2 cellular contexts compared by ENCODE assay signal in the genomic region with DNA sequence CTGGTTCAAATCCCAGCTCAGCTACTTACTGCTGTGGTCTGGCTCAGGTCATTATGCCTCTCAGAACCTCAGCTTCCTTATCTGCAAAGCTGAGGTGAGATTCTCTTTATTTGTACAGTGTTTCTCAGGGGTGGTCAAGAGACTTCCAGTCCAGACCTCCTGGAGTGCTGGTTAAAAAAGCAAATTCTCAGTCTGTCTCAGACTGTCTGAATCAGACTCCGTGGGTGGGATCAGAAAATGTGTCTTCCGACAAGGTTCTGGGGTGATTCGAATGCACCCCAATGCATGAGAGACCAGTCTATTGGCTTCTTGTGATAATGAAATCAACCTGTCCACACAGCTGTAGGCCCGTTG.
TF ChIP-seq lines count a peak whose summit lies in the region.

No MANE protein-coding gene starts in this region.

TF ChIP-seq in A549, 52 proteins besides CTCF, POLR2A, EP300 and RAD21 (continued from another document):
- TF ChIP-seq ESRRA (IDR thresholded peaks at IDR 0.05; ENCODE audit: borderline replicate concordance, low read length) (no peak), NFE2L2 (conservative IDR thresholded peaks at IDR 0.05; ENCODE audit: low read length) (no peak), KDM5A (IDR thresholded peaks at IDR 0.05) (no peak), FOSL2 (IDR thresholded peaks at IDR 0.05) (no peak), FOSL2 (CRISPR knock-in tag; IDR thresholded peaks at IDR 0.05) (no peak), HMGXB4 (CRISPR knock-in tag; IDR thresholded peaks at IDR 0.05; ENCODE audit: borderline replicate concordance) (no peak), CBX2 (IDR thresholded peaks at IDR 0.05; ENCODE audit: borderline replicate concordance, low read depth) (no peak), PHF8 (IDR thresholded peaks at IDR 0.05; ENCODE audit: borderline replicate concordance, low read depth) (no peak), EHF (CRISPR knock-in tag; IDR thresholded peaks at IDR 0.05) (no peak), MAX (IDR thresholded peaks at IDR 0.05) (no peak), PBX3 (IDR thresholded peaks at IDR 0.05) (no peak), CHD2 (IDR thresholded peaks at IDR 0.05; ENCODE audit: low read length, partially characterized antibody) (no peak)
- TF ChIP-seq, protein P1, sequence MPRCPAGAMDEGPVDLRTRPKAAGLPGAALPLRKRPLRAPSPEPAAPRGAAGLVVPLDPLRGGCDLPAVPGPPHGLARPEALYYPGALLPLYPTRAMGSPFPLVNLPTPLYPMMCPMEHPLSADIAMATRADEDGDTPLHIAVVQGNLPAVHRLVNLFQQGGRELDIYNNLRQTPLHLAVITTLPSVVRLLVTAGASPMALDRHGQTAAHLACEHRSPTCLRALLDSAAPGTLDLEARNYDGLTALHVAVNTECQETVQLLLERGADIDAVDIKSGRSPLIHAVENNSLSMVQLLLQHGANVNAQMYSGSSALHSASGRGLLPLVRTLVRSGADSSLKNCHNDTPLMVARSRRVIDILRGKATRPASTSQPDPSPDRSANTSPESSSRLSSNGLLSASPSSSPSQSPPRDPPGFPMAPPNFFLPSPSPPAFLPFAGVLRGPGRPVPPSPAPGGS (IDR thresholded peaks at IDR 0.05) = no peak
- TF ChIP-seq, protein P2, sequence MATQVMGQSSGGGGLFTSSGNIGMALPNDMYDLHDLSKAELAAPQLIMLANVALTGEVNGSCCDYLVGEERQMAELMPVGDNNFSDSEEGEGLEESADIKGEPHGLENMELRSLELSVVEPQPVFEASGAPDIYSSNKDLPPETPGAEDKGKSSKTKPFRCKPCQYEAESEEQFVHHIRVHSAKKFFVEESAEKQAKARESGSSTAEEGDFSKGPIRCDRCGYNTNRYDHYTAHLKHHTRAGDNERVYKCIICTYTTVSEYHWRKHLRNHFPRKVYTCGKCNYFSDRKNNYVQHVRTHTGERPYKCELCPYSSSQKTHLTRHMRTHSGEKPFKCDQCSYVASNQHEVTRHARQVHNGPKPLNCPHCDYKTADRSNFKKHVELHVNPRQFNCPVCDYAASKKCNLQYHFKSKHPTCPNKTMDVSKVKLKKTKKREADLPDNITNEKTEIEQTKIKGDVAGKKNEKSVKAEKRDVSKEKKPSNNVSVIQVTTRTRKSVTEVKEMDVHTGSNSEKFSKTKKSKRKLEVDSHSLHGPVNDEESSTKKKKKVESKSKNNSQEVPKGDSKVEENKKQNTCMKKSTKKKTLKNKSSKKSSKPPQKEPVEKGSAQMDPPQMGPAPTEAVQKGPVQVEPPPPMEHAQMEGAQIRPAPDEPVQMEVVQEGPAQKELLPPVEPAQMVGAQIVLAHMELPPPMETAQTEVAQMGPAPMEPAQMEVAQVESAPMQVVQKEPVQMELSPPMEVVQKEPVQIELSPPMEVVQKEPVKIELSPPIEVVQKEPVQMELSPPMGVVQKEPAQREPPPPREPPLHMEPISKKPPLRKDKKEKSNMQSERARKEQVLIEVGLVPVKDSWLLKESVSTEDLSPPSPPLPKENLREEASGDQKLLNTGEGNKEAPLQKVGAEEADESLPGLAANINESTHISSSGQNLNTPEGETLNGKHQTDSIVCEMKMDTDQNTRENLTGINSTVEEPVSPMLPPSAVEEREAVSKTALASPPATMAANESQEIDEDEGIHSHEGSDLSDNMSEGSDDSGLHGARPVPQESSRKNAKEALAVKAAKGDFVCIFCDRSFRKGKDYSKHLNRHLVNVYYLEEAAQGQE (IDR thresholded peaks at IDR 0.05) = no peak

TF ChIP-seq in IMR-90, 13 proteins besides CTCF, POLR2A, EP300 and RAD21 (continued from another document):
- no peak for TF ChIP-seq SMC3 (IDR thresholded peaks at IDR 0.05; ENCODE audit: low read depth, low read length)
- TF ChIP-seq MAFK (IDR thresholded peaks at IDR 0.05; ENCODE audit: low read depth, low read length) = no peak
- TF ChIP-seq MXI1 (IDR thresholded peaks at IDR 0.05; ENCODE audit: borderline replicate concordance, low read depth, low read length) = no peak
- no peak for TF ChIP-seq RFX5 (IDR thresholded peaks at IDR 0.05; ENCODE audit: low read depth, low read length)
- no peak for TF ChIP-seq MAZ (IDR thresholded peaks at IDR 0.05; ENCODE audit: borderline replicate concordance, low read depth, low read length)
- TF ChIP-seq BHLHE40 (IDR thresholded peaks at IDR 0.05; ENCODE audit: low read depth, low read length) = no peak
- TF ChIP-seq, protein P3, sequence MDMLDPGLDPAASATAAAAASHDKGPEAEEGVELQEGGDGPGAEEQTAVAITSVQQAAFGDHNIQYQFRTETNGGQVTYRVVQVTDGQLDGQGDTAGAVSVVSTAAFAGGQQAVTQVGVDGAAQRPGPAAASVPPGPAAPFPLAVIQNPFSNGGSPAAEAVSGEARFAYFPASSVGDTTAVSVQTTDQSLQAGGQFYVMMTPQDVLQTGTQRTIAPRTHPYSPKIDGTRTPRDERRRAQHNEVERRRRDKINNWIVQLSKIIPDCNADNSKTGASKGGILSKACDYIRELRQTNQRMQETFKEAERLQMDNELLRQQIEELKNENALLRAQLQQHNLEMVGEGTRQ (IDR thresholded peaks at IDR 0.05; ENCODE audit: low read depth, low read length) = no peak
- TF ChIP-seq NFE2L2 (IDR thresholded peaks at IDR 0.05; ENCODE audit: low read depth, low read length) = no peak
- no peak for TF ChIP-seq CEBPB (IDR thresholded peaks at IDR 0.05; ENCODE audit: low read depth, low read length)
- no peak for TF ChIP-seq FOS (IDR thresholded peaks at IDR 0.05; ENCODE audit: low read depth, low read length)
- TF ChIP-seq RCOR1 (IDR thresholded peaks at IDR 0.05; ENCODE audit: insufficient replicate concordance, low read length) = no peak
- TF ChIP-seq CHD1 (IDR thresholded peaks at IDR 0.05; ENCODE audit: low read depth, low read length) = no peak
